Comparison of ENCODE assay signal across 15 cellular contexts in the genomic region with DNA sequence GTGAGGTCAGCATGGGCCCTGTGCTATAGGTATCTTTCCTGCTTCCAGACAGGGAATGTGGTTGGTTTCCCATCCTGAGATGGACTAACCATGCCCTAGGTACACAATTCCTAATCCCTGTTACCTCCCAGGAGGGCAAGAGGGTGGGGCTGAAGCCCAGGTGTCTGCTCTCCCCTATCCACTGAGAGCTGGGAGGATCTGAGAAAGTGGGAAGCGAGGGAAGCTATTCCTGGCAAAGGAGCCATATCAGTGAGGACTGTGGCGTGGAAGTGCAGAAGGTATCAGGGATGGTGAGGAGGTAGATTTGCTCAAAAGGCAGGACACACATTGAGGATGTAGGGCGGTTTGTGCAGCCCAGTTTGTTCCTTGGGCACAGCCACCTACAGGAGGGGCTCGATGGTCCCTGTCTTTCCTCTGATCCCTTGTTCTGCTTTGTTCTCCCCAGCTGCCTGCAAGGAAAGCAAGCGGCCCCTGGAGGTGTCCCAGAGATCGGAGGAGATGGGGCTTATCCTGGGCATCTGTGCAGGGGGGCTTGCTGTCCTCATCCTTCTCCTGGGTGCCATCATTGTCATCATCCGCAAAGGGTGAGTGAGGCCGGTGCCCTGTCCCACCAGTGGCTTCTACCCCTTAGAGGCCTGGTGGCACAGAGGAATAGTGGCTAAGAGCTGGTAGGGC.
"Had no signal": no experiment of that assay in that cellular context is flagged by ENCODE, and none has a peak within 500 bp of the region (broad histone marks: within the 10 kb centered on the region; RNA-seq: fewer than 3 reads in every experiment).

No MANE protein-coding gene starts in this region.

- H3K36me3 Mint-ChIP-seq: memory B cell had no signal

- H3K27ac ChIP-seq: pancreas, stomach, thoracic aorta, uterus had no signal

- H3K4me1 ChIP-seq: pancreas, uterus had no signal

- H3K27me3 ChIP-seq: pancreas, stomach, uterus had no signal

- FAIRE-seq: islet of Langerhans, pancreas had no signal

- H3K9me3 ChIP-seq: pancreas, stomach, thoracic aorta, uterus had no signal

- ATAC-seq: left lobe of liver, pancreas had no signal

- H3K27ac Mint-ChIP-seq: activated CD4-positive, alpha-beta memory T cell treated with anti-CD3 and anti-CD28 coated beads, Interleukin-2, amount 10 ng/mL, durations not matched to agents 7 days and 5 days; activated naive CD4-positive, alpha-beta T cell treated with anti-CD3 and anti-CD28 coated beads for 36 hours; activated T-helper 1 cell treated with anti-CD3 and anti-CD28 coated beads, Interleukin-12 subunit alpha, Interleukin-12 subunit beta, Interleukin-2, Interleukin-4 antibody, amounts not matched to agents 30 ng/mL and 10 ng/mL and 1 ng/mL, durations not matched to agents 14 hours and 24 hours and 36 hours; memory B cell had no signal

- H3K4me3 ChIP-seq: pancreas, stomach, thoracic aorta, uterus had no signal

- DNase-seq: activated CD4-positive, alpha-beta memory T cell treated with anti-CD3 and anti-CD28 coated beads, Interleukin-2, amount 10 ng/mL, durations not matched to agents 7 days and 5 days; activated CD4-positive, CD25-positive, alpha-beta regulatory T cell treated with anti-CD3 and anti-CD28 coated beads, Interleukin-2, amount 50 U/mL, for 72 hours; activated CD8-positive, alpha-beta memory T cell treated with anti-CD3 and anti-CD28 coated beads, Interleukin-2, amount 50 U/mL, for 48 hours; activated naive CD4-positive, alpha-beta T cell treated with anti-CD3 and anti-CD28 coated beads for 36 hours; central memory CD4-positive, alpha-beta T cell; hypothalamus; pancreas; stimulated activated CD4-positive, alpha-beta T cell treated with anti-CD3 and anti-CD28 coated beads, Interleukin-4, amount 100 ng/mL, for 24 hours; stomach; uterus had no signal

- H3K9me3 Mint-ChIP-seq: activated CD4-positive, alpha-beta memory T cell treated with anti-CD3 and anti-CD28 coated beads, Interleukin-2, amount 10 ng/mL, durations not matched to agents 7 days and 5 days; activated naive CD4-positive, alpha-beta T cell treated with anti-CD3 and anti-CD28 coated beads for 36 hours; activated T-helper 1 cell treated with anti-CD3 and anti-CD28 coated beads, Interleukin-12 subunit alpha, Interleukin-12 subunit beta, Interleukin-2, Interleukin-4 antibody, amounts not matched to agents 30 ng/mL and 10 ng/mL and 1 ng/mL, durations not matched to agents 14 hours and 24 hours and 36 hours; memory B cell had no signal

- H3K4me3 Mint-ChIP-seq: activated CD4-positive, alpha-beta memory T cell treated with anti-CD3 and anti-CD28 coated beads, Interleukin-2, amount 10 ng/mL, durations not matched to agents 7 days and 5 days; activated naive CD4-positive, alpha-beta T cell treated with anti-CD3 and anti-CD28 coated beads for 36 hours; activated T-helper 1 cell treated with anti-CD3 and anti-CD28 coated beads, Interleukin-12 subunit alpha, Interleukin-12 subunit beta, Interleukin-2, Interleukin-4 antibody, amounts not matched to agents 30 ng/mL and 10 ng/mL and 1 ng/mL, durations not matched to agents 14 hours and 24 hours and 36 hours had no signal

- H3K27me3 Mint-ChIP-seq: activated CD4-positive, alpha-beta memory T cell treated with anti-CD3 and anti-CD28 coated beads, Interleukin-2, amount 10 ng/mL, durations not matched to agents 7 days and 5 days had no signal

- H3K36me3 ChIP-seq: pancreas, uterus had no signal
